Comparison of ENCODE assay signal across 8 cellular contexts in genomic region chr11:112881461-112881860, GRCh38.
DNase-seq lines count a peak whose midpoint lies in the region; ATAC-seq, FAIRE-seq and TF ChIP-seq lines count a peak whose summit lies in the region.

No MANE protein-coding gene starts in this region.

- CTCF ChIA-PET in activated CD8-positive, alpha-beta T cell treated with anti-CD3 and anti-CD28 coated beads, Interleukin-2, amount 10 ng/mL, durations not matched to agents 7 days and 5 days (lab: Charles Lee), result no interaction called here
- CTCF ChIA-PET in activated CD8-positive, alpha-beta T cell treated with anti-CD3 and anti-CD28 coated beads for 36 hours (lab: Charles Lee), result no interaction called here

- peaks cover 9% of the 10 kb centered on the region for H3K36me3 Mint-ChIP-seq in activated CD8-positive, alpha-beta T cell treated with anti-CD3 and anti-CD28 coated beads, Interleukin-2, amount 10 ng/mL, durations not matched to agents 7 days and 5 days (ENCODE audit: low read depth)
- no peaks in the 10 kb centered on the region for H3K36me3 Mint-ChIP-seq in activated CD8-positive, alpha-beta T cell treated with anti-CD3 and anti-CD28 coated beads for 36 hours (ENCODE audit: low read depth)

- H3K27me3 ChIP-seq in breast epithelium, result no peaks in the 10 kb centered on the region
- no peaks in the 10 kb centered on the region for H3K27me3 ChIP-seq in small intestine (ENCODE audit: control insufficient read depth in 2 of 2, insufficient read depth in 2 of 2, low read length in 2 of 2)

- intact Hi-C loops in activated CD8-positive, alpha-beta T cell treated with anti-CD3 and anti-CD28 coated beads for 36 hours (cut with micrococcal nuclease), result no loop called here
- intact Hi-C loops in breast epithelium (cut with DNase I; ENCODE audit: low total_unique reads), result no loop called here

- WGBS in small intestine, 3 donors, result 11 to 46% (median 35%) methylated on average over 17 of the region's 17 CpGs

- no peak for TF ChIP-seq POLR2A in breast epithelium (IDR thresholded peaks at IDR 0.05)

- no peak overlapping the region for H3K4me3 Mint-ChIP-seq in activated CD8-positive, alpha-beta T cell treated with anti-CD3 and anti-CD28 coated beads, Interleukin-2, amount 10 ng/mL, durations not matched to agents 7 days and 5 days
- H3K4me3 Mint-ChIP-seq in activated CD8-positive, alpha-beta T cell treated with anti-CD3 and anti-CD28 coated beads for 36 hours, result no peak overlapping the region

- H3K27ac ChIP-seq in breast epithelium, result peak overlapping the region in 1 of 2 donors; percentile 29
- no peak overlapping the region for H3K27ac ChIP-seq in small intestine (ENCODE audit: low read depth in 1 of 2, low read length in 1 of 2)

- H3K36me3 ChIP-seq in breast epithelium (no peaks in the 10 kb centered on the region), small intestine (ENCODE audit: control insufficient read depth in 2 of 2, insufficient read depth in 2 of 2, low read length in 2 of 2) (no peaks in the 10 kb centered on the region)

- no peaks in the 10 kb centered on the region for H3K4me1 ChIP-seq in breast epithelium
- no peaks in the 10 kb centered on the region for H3K4me1 ChIP-seq in small intestine (ENCODE audit: control insufficient read depth in 2 of 2, insufficient read depth in 1 of 2, low read depth in 1 of 2, low read length in 1 of 2)

- H3K9me3 ChIP-seq in breast epithelium, result no peaks in the 10 kb centered on the region
- H3K9me3 ChIP-seq in small intestine (ENCODE audit: control insufficient read depth, low read depth), result no peaks in the 10 kb centered on the region

- H3K4me1 Mint-ChIP-seq in activated CD8-positive, alpha-beta T cell treated with anti-CD3 and anti-CD28 coated beads, Interleukin-2, amount 10 ng/mL, durations not matched to agents 7 days and 5 days (ENCODE audit: low read depth), result peaks cover 53% of the 10 kb centered on the region
- peaks cover 2% of the 10 kb centered on the region for H3K4me1 Mint-ChIP-seq in activated CD8-positive, alpha-beta T cell treated with anti-CD3 and anti-CD28 coated beads for 36 hours (ENCODE audit: low read depth)

- no peak for TF ChIP-seq CTCF in activated CD8-positive, alpha-beta T cell treated with anti-CD3 and anti-CD28 coated beads for 36 hours (IDR thresholded peaks at IDR 0.05)
- TF ChIP-seq CTCF in breast epithelium (IDR thresholded peaks at IDR 0.05), result no peak

- H3K9me3 Mint-ChIP-seq in activated CD8-positive, alpha-beta T cell treated with anti-CD3 and anti-CD28 coated beads, Interleukin-2, amount 10 ng/mL, durations not matched to agents 7 days and 5 days (ENCODE audit: insufficient read depth), result peaks cover 4% of the 10 kb centered on the region
- peaks cover 1% of the 10 kb centered on the region for H3K9me3 Mint-ChIP-seq in activated CD8-positive, alpha-beta T cell treated with anti-CD3 and anti-CD28 coated beads for 36 hours

- no peak for ATAC-seq in activated CD8-positive, alpha-beta T cell treated with anti-CD3 and anti-CD28 coated beads, Interleukin-2, amount 10 ng/mL, durations not matched to agents 7 days and 5 days
- no peak for ATAC-seq in activated CD8-positive, alpha-beta T cell treated with anti-CD3 and anti-CD28 coated beads for 36 hours
- ATAC-seq in GM18909 (IDR thresholded peaks at IDR 0.05; ENCODE audit: poor library complexity, unreplicated experiment), result no peak

- H3K4me3 ChIP-seq in breast epithelium, result peak overlapping the region in 2 of 3 donors; percentile 34 to 50
- H3K4me3 ChIP-seq in small intestine (ENCODE audit: low read depth in 1 of 2, low read length in 2 of 2), result no peak overlapping the region

- no peak for DNase-seq in activated CD8-positive, alpha-beta T cell treated with anti-CD3 and anti-CD28 coated beads, Interleukin-2, amount 10 ng/mL, durations not matched to agents 7 days and 5 days
- DNase-seq in activated CD8-positive, alpha-beta T cell treated with anti-CD3 and anti-CD28 coated beads for 36 hours, result no peak
- DNase-seq in breast epithelium (ENCODE audit: low spot score in 2 of 2), result peak; percentile 57 to 70
- DNase-seq in inferior parietal cortex (ENCODE audit: extremely low spot score), result peak; percentile 94
- DNase-seq in small intestine, result peak; percentile 46
- no peak for DNase-seq in activated CD4-positive, alpha-beta T cell treated with anti-CD3 and anti-CD28 coated beads, Interleukin-2, amount 50 U/mL, for 4 hours
- no peak for DNase-seq in DMS 273 (lab: John Stamatoyannopoulos, UW; ENCODE audit: unreplicated experiment)

- peaks cover 3% of the 10 kb centered on the region for H3K27me3 Mint-ChIP-seq in activated CD8-positive, alpha-beta T cell treated with anti-CD3 and anti-CD28 coated beads, Interleukin-2, amount 10 ng/mL, durations not matched to agents 7 days and 5 days (ENCODE audit: low read depth)
- H3K27me3 Mint-ChIP-seq in activated CD8-positive, alpha-beta T cell treated with anti-CD3 and anti-CD28 coated beads for 36 hours, result no peaks in the 10 kb centered on the region

- POLR2A ChIA-PET in activated CD8-positive, alpha-beta T cell treated with anti-CD3 and anti-CD28 coated beads, Interleukin-2, amount 10 ng/mL, durations not matched to agents 7 days and 5 days (lab: Charles Lee), result no interaction called here
- POLR2A ChIA-PET in activated CD8-positive, alpha-beta T cell treated with anti-CD3 and anti-CD28 coated beads for 36 hours (lab: Charles Lee), result interaction anchor here (0.6 kb wide), 1 partner anchor 10 kb away, joined by 3 read pairs; no protein-coding TSS in a partner anchor

- FAIRE-seq in small intestine (lab: Jason Lieb, UNC), result no peak

- H3K27ac Mint-ChIP-seq in activated CD8-positive, alpha-beta T cell treated with anti-CD3 and anti-CD28 coated beads, Interleukin-2, amount 10 ng/mL, durations not matched to agents 7 days and 5 days, result peak overlapping the region; percentile 85
- H3K27ac Mint-ChIP-seq in activated CD8-positive, alpha-beta T cell treated with anti-CD3 and anti-CD28 coated beads for 36 hours, result no peak overlapping the region

Comparison
In these comparisons a context has a peak if more than half of its experiments do, and no peak if none do; other contexts are left out.
1. DNase-seq: peak in breast epithelium (2 of 2), inferior parietal cortex (single experiment) and small intestine (single experiment); none in activated CD8-positive, alpha-beta T cell treated with anti-CD3 and anti-CD28 coated beads, Interleukin-2, amount 10 ng/mL, durations not matched to agents 7 days and 5 days (single experiment), activated CD8-positive, alpha-beta T cell treated with anti-CD3 and anti-CD28 coated beads for 36 hours (single experiment), activated CD4-positive, alpha-beta T cell treated with anti-CD3 and anti-CD28 coated beads, Interleukin-2, amount 50 U/mL, for 4 hours (0 of 2) and DMS 273 (single experiment).
2. H3K4me3 ChIP-seq: peak in breast epithelium (2 of 3); none in small intestine (0 of 2).